In the genomic region with DNA sequence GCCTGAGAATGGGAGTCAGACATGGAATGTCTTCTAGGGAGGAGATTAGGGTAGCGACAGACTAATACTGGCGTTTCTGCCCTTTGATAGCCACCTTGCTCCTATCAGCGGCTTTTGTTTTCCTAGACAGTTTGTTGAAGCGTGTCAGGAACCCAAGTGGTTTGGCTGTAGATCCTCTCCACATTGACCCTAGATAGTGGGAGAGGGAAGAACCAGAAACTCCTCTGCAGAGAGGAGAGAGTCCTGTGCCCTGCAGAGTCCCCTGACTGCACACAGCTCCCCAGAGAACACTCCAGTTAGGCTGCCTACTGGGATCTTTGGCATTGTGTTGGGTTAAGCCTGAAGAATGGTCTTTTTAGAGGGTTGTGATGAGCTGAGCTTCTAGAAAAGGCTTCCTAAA, we compare ENCODE assay signal across 11 cellular contexts. TPM values are rescaled to one million over a fixed set of nuclear protein-coding genes. Genes with fewer than 3 reads are reported as not detected.
A peak's percentile ranks its signal among the peaks of the same experiment; 100 is the strongest.
DNase-seq lines count a peak whose midpoint lies in the region; ATAC-seq, FAIRE-seq and TF ChIP-seq lines count a peak whose summit lies in the region.
"Had no signal": no experiment of that assay in that cellular context is flagged by ENCODE, and none has a peak within 500 bp of the region (broad histone marks: within the 10 kb centered on the region; RNA-seq: fewer than 3 reads in every experiment).

No MANE protein-coding gene starts in this region.

- BruUV-seq in K562 (replicated peaks; lab: Mats Ljungman, UMichigan) = no TSS peak

- no peaks in the 10 kb centered on the region for H3K9me2 ChIP-seq in Karpas-422 (replicated peaks; ENCODE audit: insufficient read depth, low read length)

- no peak for TF ChIP-seq CTCF in CD4-positive, alpha-beta T cell (IDR thresholded peaks at IDR 0.05)
- TF ChIP-seq CTCF in K562 (IDR thresholded peaks at IDR 0.05 in 2 of 3, conservative IDR thresholded peaks at IDR 0.05 in 1 of 3; ENCODE audit: insufficient read depth in 2 of 3, low read depth in 1 of 3, low read length in 3 of 3) (no peak), natural killer cell (IDR thresholded peaks at IDR 0.05) (no peak)

- H2AFZ ChIP-seq in Karpas-422 (ENCODE audit: low read length) (no peak overlapping the region), K562 (ENCODE audit: low read depth, low read length) (no peak overlapping the region)

- peaks cover 67% of the 10 kb centered on the region for H3K4me1 Mint-ChIP-seq in CD4-positive, alpha-beta T cell (ENCODE audit: low read depth)
- H3K4me1 Mint-ChIP-seq in natural killer cell = peaks cover 51 to 72% of the 10 kb centered on the region in 2 donors

- TF ChIP-seq RAD21 in K562 (CRISPR knock-in tag; conservative IDR thresholded peaks at IDR 0.05 in 1 of 2, IDR thresholded peaks at IDR 0.05 in 1 of 2) = no peak; a peak in 1 of 4 replicates

- H3K4me3 ChIP-seq in Karpas-422 (ENCODE audit: low read length) (no peak overlapping the region; the same call in 1 of the 2 replicates), K562 (peak overlapping the region; percentile 82)
- H3K4me3 ChIP-seq: SJCRH30 had no signal

- no peak for TF ChIP-seq POLR2A in K562 (conservative IDR thresholded peaks at IDR 0.05)

- peaks cover 74% of the 10 kb centered on the region for H3K36me3 Mint-ChIP-seq in CD4-positive, alpha-beta T cell (ENCODE audit: low read depth)
- no peaks in the 10 kb centered on the region for H3K36me3 Mint-ChIP-seq in natural killer cell

- FAIRE-seq in K562 (lab: Jason Lieb, UNC) (peak; percentile 63), HTR-8/SVneo (lab: Jason Lieb, UNC) (no peak)
- FAIRE-seq: G401.6 had no signal

- H3K9me1 ChIP-seq in K562 (ENCODE audit: control insufficient read depth, insufficient read depth, low read length) = peaks cover 15% of the 10 kb centered on the region

- H3K9me3 Mint-ChIP-seq in CD4-positive, alpha-beta T cell = no peaks in the 10 kb centered on the region
- no peaks in the 10 kb centered on the region for H3K9me3 Mint-ChIP-seq in natural killer cell

- ATAC-seq in CD4-positive, alpha-beta T cell (ENCODE audit: poor library complexity) = no peak
- ATAC-seq in K562 = no peak
- no peak for ATAC-seq in natural killer cell
- ATAC-seq in HG02763 (IDR thresholded peaks at IDR 0.05; ENCODE audit: unreplicated experiment) = no peak
- no peak for ATAC-seq in HG03432 (IDR thresholded peaks at IDR 0.05; ENCODE audit: unreplicated experiment)

- no peak for DNase-seq in CD4-positive, alpha-beta T cell
- DNase-seq in Karpas-422 (no peak), K562 (ENCODE audit: extremely low read depth in 1 of 4, low spot score in 3 of 4) (peak in 1 of 4 experiments; percentile 64), natural killer cell (no peak), HTR-8/SVneo (ENCODE audit: insufficient read length, low spot score) (no peak), SKM-1 treated with dmso at 0.1 percent for 144 hours (lab: John Stamatoyannopoulos, UW; ENCODE audit: unreplicated experiment) (no peak)
- DNase-seq: NCI-H1105, SJCRH30 had no signal

- 0 out of 2 replicates have a peak overlapping the region, but pooled peaks have one; percentile 7 for H3K9ac ChIP-seq in Karpas-422 (ENCODE audit: low read length)
- H3K9ac ChIP-seq in K562 (ENCODE audit: insufficient read depth in 1 of 2, low read depth in 2 of 2, low read length in 2 of 2) = peak overlapping the region; percentile 96 to 97; a peak in 3 of 4 replicates

- peaks cover 37% of the 10 kb centered on the region for H3K79me2 ChIP-seq in Karpas-422 (ENCODE audit: low read length)
- H3K79me2 ChIP-seq in K562 (ENCODE audit: control insufficient read depth, insufficient read depth, low read length) = peaks cover 70% of the 10 kb centered on the region

- H3K4me1 ChIP-seq in Karpas-422 (ENCODE audit: low read length) (peaks cover 64% of the 10 kb centered on the region), K562 (replicated peaks in 1 of 2; ENCODE audit: control insufficient read depth in 2 of 2, insufficient read depth in 2 of 2, low read length in 2 of 2) (peaks cover 42 to 73% of the 10 kb centered on the region in 2 experiments)

- TF ChIP-seq EP300 in K562 (IDR thresholded peaks at IDR 0.05; ENCODE audit: low read length) = no peak

- POLR2A ChIA-PET in CD4-positive, alpha-beta T cell (lab: Charles Lee) = no interaction called here
- POLR2A ChIA-PET in K562 (lab: Yijun Ruan, JAX) = interaction anchor here (0.5 to 5.4 kb wide), 4 partner anchors 13 to 347 kb away, joined by 3 to 29 read pairs (median 4); no protein-coding TSS in a partner anchor

- H3K27me3 ChIP-seq in CD4-positive, alpha-beta T cell (ENCODE audit: control insufficient read depth, insufficient read depth, low read length) = no peaks in the 10 kb centered on the region
- no peaks in the 10 kb centered on the region for H3K27me3 ChIP-seq in Karpas-422 (ENCODE audit: low read length)
- no peaks in the 10 kb centered on the region for H3K27me3 ChIP-seq in K562 (ENCODE audit: control insufficient read depth in 2 of 2, insufficient read depth in 2 of 2, low read length in 2 of 2)
- H3K27me3 ChIP-seq: SJCRH30 had no signal

- peaks cover 17% of the 10 kb centered on the region for H3K36me3 ChIP-seq in Karpas-422 (ENCODE audit: insufficient read depth, low read length)
- peaks cover 51% of the 10 kb centered on the region for H3K36me3 ChIP-seq in K562 (ENCODE audit: control insufficient read depth, insufficient read depth, low read length)

- peak overlapping the region; percentile 95 for H3K4me3 Mint-ChIP-seq in CD4-positive, alpha-beta T cell
- H3K4me3 Mint-ChIP-seq in natural killer cell = peak overlapping the region; percentile 56

- H4K20me1 ChIP-seq in Karpas-422 (ENCODE audit: insufficient read depth, low read depth, low read length) = peaks cover 11% of the 10 kb centered on the region; the same call in 1 of the 2 replicates
- H4K20me1 ChIP-seq in K562 (replicated peaks; ENCODE audit: control insufficient read depth, insufficient read depth, low read length) = peaks cover 26% of the 10 kb centered on the region

- H3K27ac Mint-ChIP-seq in CD4-positive, alpha-beta T cell = peak overlapping the region; percentile 100
- peak overlapping the region; percentile 97 to 99 for H3K27ac Mint-ChIP-seq in natural killer cell

- CTCF ChIA-PET in CD4-positive, alpha-beta T cell (lab: Charles Lee) = no interaction called here
- CTCF ChIA-PET in K562 (lab: Yijun Ruan, JAX; ENCODE audit: low intra/inter-chr PET ratio) = no interaction called here

- intact Hi-C loops in CD4-positive, alpha-beta T cell (cut with DNase I, micrococcal nuclease) = loop anchor here in 1 of 2 experiments (10.0 kb wide), 1 partner anchor 823 kb away; no protein-coding TSS in a partner anchor
- intact Hi-C loops in K562 (cut with micrococcal nuclease) = no loop called here
- intact Hi-C loops in natural killer cell (cut with micrococcal nuclease) = no loop called here

- H3K27me3 Mint-ChIP-seq in CD4-positive, alpha-beta T cell = peaks cover 11% of the 10 kb centered on the region
- H3K27me3 Mint-ChIP-seq in natural killer cell (ENCODE audit: low read depth in 2 of 2) = peaks cover 0 to 5% of the 10 kb centered on the region in 2 donors

- H3K4me2 ChIP-seq in Karpas-422 (ENCODE audit: low read depth, low read length, poor library complexity, severe bottlenecking) (peak overlapping the region; percentile 1), K562 (ENCODE audit: insufficient read depth, low read length) (peak overlapping the region; percentile 97)

- H3K27ac ChIP-seq in CD4-positive, alpha-beta T cell (ENCODE audit: low read depth, low read length) = peak overlapping the region; percentile 16
- H3K27ac ChIP-seq in Karpas-422 (ENCODE audit: low read length) (no peak overlapping the region; the same call in 1 of the 2 replicates), K562 (ENCODE audit: extremely low read depth, low read depth, low read length) (peak overlapping the region; percentile 98)
- H3K27ac ChIP-seq: SJCRH30 had no signal

- in situ Hi-C loops in K562 (cut with MboI) = no loop called here

- 3% methylated on average over 4 of the region's 4 CpGs for WGBS in K562 (ENCODE audit: insufficient coverage, low coverage, missing lambda C conversion rate)

- H3K9me3 ChIP-seq in CD4-positive, alpha-beta T cell (ENCODE audit: control insufficient read depth, low read length) = no peaks in the 10 kb centered on the region
- H3K9me3 ChIP-seq in Karpas-422 (ENCODE audit: low read length) = no peaks in the 10 kb centered on the region
- peaks cover 4% of the 10 kb centered on the region; the same call in 1 of the 2 replicates for H3K9me3 ChIP-seq in K562 (replicated peaks; ENCODE audit: control insufficient read depth, insufficient read depth, low read depth, low read length)
- H3K9me3 ChIP-seq: SJCRH30 had no signal

RNA-seq across cellular contexts. Expression of a gene that starts 2.4 kb away (rescaled TPM):
- total RNA-seq in CD4-positive, alpha-beta T cell = 10 to 100 TPM; 52.6 to 57.0 TPM
- total RNA-seq in Karpas-422 (2014; rRNA removed; shearing (Covaris generic); ENCODE audit: low replicate concordance) = 28.4 and 40.4 TPM in 2 replicates
- total RNA-seq in K562 (2011; cell fraction: chromatin; rRNA removed; ENCODE audit: low replicate concordance) = 33.3 and 101 TPM in 2 replicates
- total RNA-seq in K562 (2011; cell fraction: nucleolus; rRNA removed) = 57.9 and 76.5 TPM in 2 replicates
- 40.2 and 43.9 TPM in 2 replicates for total RNA-seq in K562 (2011; cell fraction: nucleoplasm; rRNA removed)
- total RNA-seq in K562 (2014; rRNA removed) (50.6 and 65.4 TPM in 2 replicates), K562 (2014; rRNA removed; fragmentation: Illumina TruSeq; extraction: Trizol) (24.9 and 29.5 TPM in 2 replicates), K562 (2015; rRNA removed; fragmentation: Illumina TruSeq; extraction: Trizol) (60.3 and 60.4 TPM in 2 replicates), K562 (2021) (72.8 and 76.3 TPM in 2 replicates), natural killer cell (10 to 100 TPM; 48.1 to 54.9 (median 54.1) TPM)
- polyA plus RNA-seq in K562 (2011; rRNA removed) (16.1 and 16.7 TPM in 2 replicates), K562 (2014; fragmentation: Illumina TruSeq; extraction: Trizol) (66.5 and 77.3 TPM in 2 replicates), K562 (2014; fragmentation: Nextera tagmentation; extraction: Ambion mirVana) (10 to 100 TPM; 10.9 to 13.7 TPM), K562 (2014; rRNA removed) (42.7 and 44.1 TPM in 2 replicates)
- polyA plus RNA-seq in K562 (2011; cell fraction: cytosol; rRNA removed) = 13.0 and 28.0 TPM in 2 replicates
- 23.6 and 47.0 TPM in 2 replicates for polyA plus RNA-seq in K562 (2011; cell fraction: nucleus; rRNA removed)
- 54.7 and 58.7 TPM in 2 replicates for polyA plus RNA-seq in K562 (2012)
- 20.0 and 29.4 TPM in 2 replicates for polyA minus RNA-seq in K562 (2011; rRNA and poly(A)+ RNA removed)
- polyA minus RNA-seq in K562 (2011; cell fraction: cytosol; rRNA and poly(A)+ RNA removed) = 18.7 and 24.0 TPM in 2 replicates
- 27.9 and 29.5 TPM in 2 replicates for polyA minus RNA-seq in K562 (2011; cell fraction: nucleus; rRNA and poly(A)+ RNA removed)

RNA-seq across cellular contexts. Expression of a gene that starts 3.5 kb away (rescaled TPM):
- 1 to 10 TPM; 4.4 to 6.5 TPM for total RNA-seq in CD4-positive, alpha-beta T cell
- total RNA-seq in Karpas-422 (2014; rRNA removed; shearing (Covaris generic); ENCODE audit: low replicate concordance) = 3.0 and 8.8 TPM in 2 replicates
- 2.4 and 3.7 TPM in 2 replicates for total RNA-seq in K562 (2011; cell fraction: chromatin; rRNA removed; ENCODE audit: low replicate concordance)
- 2.0 and 2.6 TPM in 2 replicates for total RNA-seq in K562 (2011; cell fraction: nucleolus; rRNA removed)
- total RNA-seq in K562 (2011; cell fraction: nucleoplasm; rRNA removed) = 1.8 and 3.5 TPM in 2 replicates
- total RNA-seq in K562 (2014; rRNA removed) (1.3 and 1.7 TPM in 2 replicates), K562 (2014; rRNA removed; fragmentation: Illumina TruSeq; extraction: Trizol) (0.84 and 1.8 TPM in 2 replicates), K562 (2015; rRNA removed; fragmentation: Illumina TruSeq; extraction: Trizol) (1.2 and 1.7 TPM in 2 replicates), K562 (2021) (0.86 and 0.94 TPM in 2 replicates), natural killer cell (1 to 10 TPM; 5.6 to 7.8 (median 7.2) TPM)
- polyA plus RNA-seq in K562 (2011; rRNA removed) (1.5 and 1.7 TPM in 2 replicates), K562 (2014; fragmentation: Illumina TruSeq; extraction: Trizol) (0.79 and 1.4 TPM in 2 replicates), K562 (2014; fragmentation: Nextera tagmentation; extraction: Ambion mirVana) (under 1 TPM; 0.18 to 0.41 TPM), K562 (2014; rRNA removed) (0.61 and 1.6 TPM in 2 replicates)
- 0.67 and 0.81 TPM in 2 replicates for polyA plus RNA-seq in K562 (2011; cell fraction: cytosol; rRNA removed)
- polyA plus RNA-seq in K562 (2011; cell fraction: nucleus; rRNA removed) = 3.7 and 4.2 TPM in 2 replicates
- polyA plus RNA-seq in K562 (2012) = 2.2 and 3.0 TPM in 2 replicates
- polyA minus RNA-seq in K562 (2011; rRNA and poly(A)+ RNA removed) = 0.84 and 0.91 TPM in 2 replicates
- 0.86 and 1.5 TPM in 2 replicates for polyA minus RNA-seq in K562 (2011; cell fraction: cytosol; rRNA and poly(A)+ RNA removed)
- 1.2 and 1.6 TPM in 2 replicates for polyA minus RNA-seq in K562 (2011; cell fraction: nucleus; rRNA and poly(A)+ RNA removed)

RNA-seq across cellular contexts. Expression of a gene that starts 4.2 kb away (rescaled TPM):
- 10 to 100 TPM; 42.9 to 47.0 TPM for total RNA-seq in CD4-positive, alpha-beta T cell
- 25.9 and 106 TPM in 2 replicates for total RNA-seq in Karpas-422 (2014; rRNA removed; shearing (Covaris generic); ENCODE audit: low replicate concordance)
- 18.9 and 64.5 TPM in 2 replicates for total RNA-seq in K562 (2011; cell fraction: chromatin; rRNA removed; ENCODE audit: low replicate concordance)
- 109 and 128 TPM in 2 replicates for total RNA-seq in K562 (2011; cell fraction: nucleolus; rRNA removed)
- 45.6 and 53.0 TPM in 2 replicates for total RNA-seq in K562 (2011; cell fraction: nucleoplasm; rRNA removed)
- total RNA-seq in K562 (2014; rRNA removed) = 127 and 152 TPM in 2 replicates
- 18.9 and 25.9 TPM in 2 replicates for total RNA-seq in K562 (2014; rRNA removed; fragmentation: Illumina TruSeq; extraction: Trizol)
- 44.9 and 47.9 TPM in 2 replicates for total RNA-seq in K562 (2015; rRNA removed; fragmentation: Illumina TruSeq; extraction: Trizol)
- 124 and 135 TPM in 2 replicates for total RNA-seq in K562 (2021)
- polyA plus RNA-seq in K562 (2011; rRNA removed) = 28.2 and 31.7 TPM in 2 replicates
- 38.6 and 141 TPM in 2 replicates for polyA plus RNA-seq in K562 (2011; cell fraction: cytosol; rRNA removed)
- 136 and 297 TPM in 2 replicates for polyA plus RNA-seq in K562 (2011; cell fraction: nucleus; rRNA removed)
- 70.7 and 78.6 TPM in 2 replicates for polyA plus RNA-seq in K562 (2012)
- polyA plus RNA-seq in K562 (2014; fragmentation: Illumina TruSeq; extraction: Trizol) = 19.4 and 33.7 TPM in 2 replicates
- polyA plus RNA-seq in K562 (2014; fragmentation: Nextera tagmentation; extraction: Ambion mirVana) = 1 to 10 TPM; 2.9 to 5.9 TPM
- 153 and 185 TPM in 2 replicates for polyA plus RNA-seq in K562 (2014; rRNA removed)
- 2.2 and 5.8 TPM in 2 replicates for polyA minus RNA-seq in K562 (2011; rRNA and poly(A)+ RNA removed)
- polyA minus RNA-seq in K562 (2011; cell fraction: cytosol; rRNA and poly(A)+ RNA removed) = 13.8 and 18.6 TPM in 2 replicates
- polyA minus RNA-seq in K562 (2011; cell fraction: nucleus; rRNA and poly(A)+ RNA removed) = 16.7 and 26.0 TPM in 2 replicates
- 10 to 100 TPM; 41.0 to 45.1 (median 44.7) TPM for total RNA-seq in natural killer cell

RNA-seq across cellular contexts. Expression of a gene that starts 32.0 kb away (rescaled TPM):
- under 1 TPM; 0.64 to 0.93 TPM for total RNA-seq in CD4-positive, alpha-beta T cell
- 1.5 and 2.8 TPM in 2 replicates for total RNA-seq in Karpas-422 (2014; rRNA removed; shearing (Covaris generic); ENCODE audit: low replicate concordance)
- total RNA-seq in K562 (2011; cell fraction: chromatin; rRNA removed; ENCODE audit: low replicate concordance) = 3.4 and 9.9 TPM in 2 replicates
- total RNA-seq in K562 (2011; cell fraction: nucleolus; rRNA removed) = 1.8 and 4.7 TPM in 2 replicates
- total RNA-seq in K562 (2011; cell fraction: nucleoplasm; rRNA removed) = 2.4 and 3.8 TPM in 2 replicates
- total RNA-seq in K562 (2014; rRNA removed) (0.14 and 0.29 TPM in 2 replicates), K562 (2014; rRNA removed; fragmentation: Illumina TruSeq; extraction: Trizol) (not detected in 2 replicates), K562 (2015; rRNA removed; fragmentation: Illumina TruSeq; extraction: Trizol) (0.29 and 0.41 TPM in 2 replicates), K562 (2021) (0.55 and 1.2 TPM in 2 replicates), natural killer cell (1 to 10 TPM; 2.3 to 4.1 (median 3.9) TPM)
- polyA plus RNA-seq in K562 (2011; rRNA removed) (0.18 and 0.20 TPM in 2 replicates), K562 (2014; fragmentation: Illumina TruSeq; extraction: Trizol) (0.13 and 0.24 TPM in 2 replicates), K562 (2014; fragmentation: Nextera tagmentation; extraction: Ambion mirVana) (under 1 TPM; 0.07 to 0.11 TPM), K562 (2014; rRNA removed) (0.12 and 0.15 TPM in 2 replicates)
- polyA plus RNA-seq in K562 (2011; cell fraction: cytosol; rRNA removed) = 0.40 and 0.56 TPM in 2 replicates
- 1.0 and 2.9 TPM in 2 replicates for polyA plus RNA-seq in K562 (2011; cell fraction: nucleus; rRNA removed)
- polyA plus RNA-seq in K562 (2012) = 0.47 and 2.1 TPM in 2 replicates
- polyA minus RNA-seq in K562 (2011; rRNA and poly(A)+ RNA removed) = not detected in 2 replicates
- not detected in 2 replicates for polyA minus RNA-seq in K562 (2011; cell fraction: cytosol; rRNA and poly(A)+ RNA removed)
- not detected in 2 replicates for polyA minus RNA-seq in K562 (2011; cell fraction: nucleus; rRNA and poly(A)+ RNA removed)
- total RNA-seq: SJCRH30 had no signal

RNA-seq across cellular contexts. Expression of a gene that starts 47.0 kb away (rescaled TPM):
- total RNA-seq in CD4-positive, alpha-beta T cell = 10 to 100 TPM; 34.6 to 36.5 TPM
- 40.4 and 97.3 TPM in 2 replicates for total RNA-seq in Karpas-422 (2014; rRNA removed; shearing (Covaris generic); ENCODE audit: low replicate concordance)
- total RNA-seq in K562 (2011; cell fraction: chromatin; rRNA removed; ENCODE audit: low replicate concordance) = 30.5 and 88.7 TPM in 2 replicates
- 56.8 and 60.5 TPM in 2 replicates for total RNA-seq in K562 (2011; cell fraction: nucleolus; rRNA removed)
- total RNA-seq in K562 (2011; cell fraction: nucleoplasm; rRNA removed) = 38.6 and 57.1 TPM in 2 replicates
- 77.6 and 102 TPM in 2 replicates for total RNA-seq in K562 (2014; rRNA removed)
- 10.1 and 13.1 TPM in 2 replicates for total RNA-seq in K562 (2014; rRNA removed; fragmentation: Illumina TruSeq; extraction: Trizol)
- total RNA-seq in K562 (2015; rRNA removed; fragmentation: Illumina TruSeq; extraction: Trizol) = 31.3 and 33.9 TPM in 2 replicates
- total RNA-seq in K562 (2021) = 102 and 107 TPM in 2 replicates
- 14.2 and 18.8 TPM in 2 replicates for polyA plus RNA-seq in K562 (2011; rRNA removed)
- 13.0 and 47.0 TPM in 2 replicates for polyA plus RNA-seq in K562 (2011; cell fraction: cytosol; rRNA removed)
- 22.1 and 53.6 TPM in 2 replicates for polyA plus RNA-seq in K562 (2011; cell fraction: nucleus; rRNA removed)
- polyA plus RNA-seq in K562 (2012) = 64.9 and 107 TPM in 2 replicates
- polyA plus RNA-seq in K562 (2014; fragmentation: Illumina TruSeq; extraction: Trizol) = 28.7 and 51.7 TPM in 2 replicates
- under 1 TPM; 0.37 to 0.92 TPM for polyA plus RNA-seq in K562 (2014; fragmentation: Nextera tagmentation; extraction: Ambion mirVana)
- 57.9 and 61.0 TPM in 2 replicates for polyA plus RNA-seq in K562 (2014; rRNA removed)
- polyA minus RNA-seq in K562 (2011; rRNA and poly(A)+ RNA removed) = 5.5 and 9.6 TPM in 2 replicates
- 24.5 and 26.5 TPM in 2 replicates for polyA minus RNA-seq in K562 (2011; cell fraction: cytosol; rRNA and poly(A)+ RNA removed)
- polyA minus RNA-seq in K562 (2011; cell fraction: nucleus; rRNA and poly(A)+ RNA removed) = 10.0 and 13.5 TPM in 2 replicates
- total RNA-seq in natural killer cell = 100 to 1,000 TPM; 140 to 173 (median 168) TPM
